Comparison of ENCODE assay signal across 16 cellular contexts in genomic region chr1:209727785-209728184, GRCh38. TPM values are rescaled to one million over a fixed set of nuclear protein-coding genes. Genes with fewer than 3 reads are reported as not detected.
"Had no signal": no experiment of that assay in that cellular context is flagged by ENCODE, and none has a peak within 500 bp of the region (broad histone marks: within the 10 kb centered on the region; RNA-seq: fewer than 3 reads in every experiment).

No MANE protein-coding gene starts in this region.

- H3K27ac ChIP-seq: body of pancreas, coronary artery, gastrocnemius medialis, transverse colon, uterus had no signal

- H3K36me3 ChIP-seq: gastrocnemius medialis, transverse colon, uterus had no signal

- H3K4me1 Mint-ChIP-seq: activated B cell treated with CpG ODN at 0.5 μM for 24 hours, naive B cell, neural crest cell had no signal

- H3K27ac Mint-ChIP-seq: activated B cell treated with CpG ODN at 0.5 μM for 24 hours, memory B cell, naive B cell had no signal

- H3K36me3 Mint-ChIP-seq: memory B cell, naive B cell had no signal

- H3K27me3 ChIP-seq: body of pancreas, gastrocnemius medialis, transverse colon, uterus had no signal

- H3K27me3 Mint-ChIP-seq: memory B cell had no signal

- H3K4me3 ChIP-seq: body of pancreas, coronary artery, gastrocnemius medialis, mucosa of descending colon, transverse colon, uterus had no signal

- H3K9me3 Mint-ChIP-seq: activated B cell treated with CpG ODN at 0.5 μM for 24 hours, memory B cell, naive B cell, neural crest cell had no signal

- H3K9me3 ChIP-seq: body of pancreas, gastrocnemius medialis, mucosa of descending colon, transverse colon, uterus had no signal

- DNase-seq: activated B cell treated with CpG ODN at 0.5 μM for 24 hours; activated CD4-positive, alpha-beta T cell treated with anti-CD3 and anti-CD28 coated beads, Interleukin-2, amount 50 U/mL, for 1 hour; body of pancreas; central memory CD4-positive, alpha-beta T cell; mucosa of descending colon; naive B cell; retina; stimulated activated CD4-positive, alpha-beta T cell treated with anti-CD3 and anti-CD28 coated beads, Interleukin-2, amount 100 ng/mL, for 24 hours; stimulated activated naive CD8-positive, alpha-beta T cell treated with anti-CD3 and anti-CD28 coated beads, Interleukin-15, Interleukin-2, amounts not matched to agents 100 U/mL and 50 U/mL, for 24 hours; transverse colon; uterus had no signal

- H3K4me3 Mint-ChIP-seq: activated B cell treated with CpG ODN at 0.5 μM for 24 hours, memory B cell, naive B cell, neural crest cell had no signal

- H3K4me1 ChIP-seq: body of pancreas, gastrocnemius medialis, transverse colon, uterus had no signal

RNA-seq across cellular contexts. Expression of gene HSD11B1, which starts 23.1 kb away (rescaled TPM):
- total RNA-seq: activated B cell treated with CpG ODN at 0.5 μM for 24 hours, neural crest cell had no signal

RNA-seq across cellular contexts. Expression of gene TRAF3IP3, which starts 28.1 kb away (rescaled TPM):
- total RNA-seq: kidney epithelial cell, neural crest cell had no signal
